28 cellular contexts compared by ENCODE assay signal in genomic region chr12:65462506-65462905, GRCh38.
"Had no signal": no experiment of that assay in that cellular context is flagged by ENCODE, and none has a peak within 500 bp of the region (broad histone marks: within the 10 kb centered on the region; RNA-seq: fewer than 3 reads in every experiment).

No MANE protein-coding gene starts in this region.

- H3K27ac ChIP-seq: dorsolateral prefrontal cortex, gastrocnemius medialis, ovary, psoas muscle, skin epidermis, spleen, testis, tibial artery had no signal

- H3K27me3 Mint-ChIP-seq: memory B cell; naive B cell; stimulated activated memory B cell treated with anti-CD40 and anti-IgM and Interleukin-4, amounts not matched to agents 10 μg/mL and 1 μg/mL and 100 μg/mL, for 72 hours; type B pancreatic cell had no signal

- H3K4me3 Mint-ChIP-seq: memory B cell; mesothelial cell of epicardium; naive B cell; natural killer cell treated with Interleukin-12 subunit alpha and Interleukin-12 subunit beta and Interleukin-15 and Interleukin-18, amount 100 ng/mL, for 72 hours; stimulated activated memory B cell treated with anti-CD40 and anti-IgM and Interleukin-4, amounts not matched to agents 10 μg/mL and 1 μg/mL and 100 μg/mL, for 72 hours; type B pancreatic cell had no signal

- H3K9me3 Mint-ChIP-seq: memory B cell; mesothelial cell of epicardium; natural killer cell treated with Interleukin-12 subunit alpha and Interleukin-12 subunit beta and Interleukin-15 and Interleukin-18, amount 100 ng/mL, for 72 hours; stimulated activated memory B cell treated with anti-CD40 and anti-IgM and Interleukin-4, amounts not matched to agents 10 μg/mL and 1 μg/mL and 100 μg/mL, for 72 hours; type B pancreatic cell had no signal

- H3K27me3 ChIP-seq: dorsolateral prefrontal cortex, gastrocnemius medialis, ovary, spleen, testis, tibial artery had no signal

- H3K9me3 ChIP-seq: gastrocnemius medialis, mucosa of descending colon, ovary, psoas muscle, testis, tibial artery had no signal

- H3K4me1 Mint-ChIP-seq: memory B cell; naive B cell; stimulated activated memory B cell treated with anti-CD40 and anti-IgM and Interleukin-4, amounts not matched to agents 10 μg/mL and 1 μg/mL and 100 μg/mL, for 72 hours had no signal

- ATAC-seq: esophagus mucosa; gastrocnemius medialis; left lobe of liver; mucosa of descending colon; natural killer cell treated with Interleukin-12 subunit alpha and Interleukin-12 subunit beta and Interleukin-15 and Interleukin-18, amount 100 ng/mL, for 72 hours; psoas muscle; stimulated activated memory B cell treated with anti-CD40 and anti-IgM and Interleukin-4, amounts not matched to agents 10 μg/mL and 1 μg/mL and 100 μg/mL, for 72 hours; stimulated activated naive CD8-positive, alpha-beta T cell treated with anti-CD3 and anti-CD28 coated beads, Interleukin-15, Interleukin-2, amounts not matched to agents 100 U/mL and 50 U/mL, for 24 hours had no signal

- DNase-seq: dorsolateral prefrontal cortex; effector CD4-positive, alpha-beta T cell; foreskin fibroblast; gastrocnemius medialis; head of caudate nucleus; kidney; mucosa of descending colon; naive B cell; nucleus accumbens; ovary; psoas muscle; retina; spleen; stimulated activated CD4-positive, alpha-beta T cell treated with anti-CD3 and anti-CD28 coated beads, Interleukin-4, amount 100 ng/mL, for 4 hours; stimulated activated naive CD8-positive, alpha-beta T cell treated with anti-CD3 and anti-CD28 coated beads, Interleukin-15, Interleukin-2, amounts not matched to agents 100 U/mL and 50 U/mL, for 24 hours; substantia nigra; testis; tibial artery had no signal

- H3K4me1 ChIP-seq: gastrocnemius medialis, psoas muscle, spleen, testis had no signal

- H3K36me3 Mint-ChIP-seq: memory B cell; naive B cell; stimulated activated memory B cell treated with anti-CD40 and anti-IgM and Interleukin-4, amounts not matched to agents 10 μg/mL and 1 μg/mL and 100 μg/mL, for 72 hours; type B pancreatic cell had no signal

- H3K36me3 ChIP-seq: ovary had no signal

- FAIRE-seq: colon, kidney had no signal

- H3K27ac Mint-ChIP-seq: memory B cell; mesothelial cell of epicardium; naive B cell; natural killer cell treated with Interleukin-12 subunit alpha and Interleukin-12 subunit beta and Interleukin-15 and Interleukin-18, amount 100 ng/mL, for 72 hours; stimulated activated memory B cell treated with anti-CD40 and anti-IgM and Interleukin-4, amounts not matched to agents 10 μg/mL and 1 μg/mL and 100 μg/mL, for 72 hours; type B pancreatic cell had no signal

- H3K4me3 ChIP-seq: dorsolateral prefrontal cortex, gastrocnemius medialis, lung, mucosa of descending colon, ovary, psoas muscle, skin epidermis, spleen, testis, tibial artery had no signal
